In the genomic region with DNA sequence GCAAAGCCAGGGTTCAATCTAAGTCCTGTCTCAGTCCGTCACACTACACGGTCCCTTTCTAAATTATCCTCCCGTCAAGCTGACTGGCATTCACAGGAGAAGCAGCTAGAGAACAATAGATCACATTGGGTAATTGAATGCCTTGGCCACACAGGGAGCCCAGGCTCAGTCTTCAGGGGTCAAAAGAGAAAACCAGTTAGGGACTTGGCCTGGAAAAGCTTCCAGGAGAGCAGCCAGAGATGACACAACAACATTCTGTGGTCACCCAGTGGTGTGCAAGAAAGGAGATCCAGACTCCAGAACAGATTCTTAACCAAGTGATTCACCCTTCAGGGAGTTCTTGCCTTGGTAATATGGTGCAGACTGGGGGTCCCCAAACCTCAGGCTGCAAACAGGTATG, we compare ENCODE assay signal across 9 cellular contexts. TPM values are rescaled to one million over a fixed set of nuclear protein-coding genes. Genes with fewer than 3 reads are reported as not detected.
A peak's percentile ranks its signal among the peaks of the same experiment; 100 is the strongest.
DNase-seq lines count a peak whose midpoint lies in the region; ATAC-seq, FAIRE-seq and TF ChIP-seq lines count a peak whose summit lies in the region.
"Had no signal": no experiment of that assay in that cellular context is flagged by ENCODE, and none has a peak within 500 bp of the region (broad histone marks: within the 10 kb centered on the region; RNA-seq: fewer than 3 reads in every experiment).

No MANE protein-coding gene starts in this region.

- TF ChIP-seq CTCF in pancreas (IDR thresholded peaks at IDR 0.05) (no peak), thyroid gland (IDR thresholded peaks at IDR 0.05) (no peak)

- intact Hi-C loops in pancreas (cut with DNase I) = no loop called here
- intact Hi-C loops in thyroid gland (cut with DNase I) = no loop called here

- H3K4me3 ChIP-seq in pancreas (no peak overlapping the region), thyroid gland (replicated peaks in 1 of 3) (no peak overlapping the region)

- H3K4me1 ChIP-seq in pancreas (no peaks in the 10 kb centered on the region), thyroid gland (peaks cover 20 to 46% of the 10 kb centered on the region in 2 donors)

- H3K27me3 ChIP-seq in pancreas (no peaks in the 10 kb centered on the region), thyroid gland (no peaks in the 10 kb centered on the region)
- H3K27me3 ChIP-seq: neutrophil had no signal

- H3K36me3 ChIP-seq in pancreas = no peaks in the 10 kb centered on the region
- no peaks in the 10 kb centered on the region for H3K36me3 ChIP-seq in thyroid gland
- H3K36me3 ChIP-seq: neutrophil had no signal

- H3K9me3 ChIP-seq in pancreas = no peaks in the 10 kb centered on the region
- H3K9me3 ChIP-seq in thyroid gland = no peaks in the 10 kb centered on the region
- H3K9me3 ChIP-seq: neutrophil had no signal

- DNase-seq in GM04503 (ENCODE audit: low read depth) (peak; percentile 97), SW480 (ENCODE audit: low spot score) (peak; percentile 28), fibroblast of peridontal ligament (ENCODE audit: extremely low read depth) (peak; percentile 98), pancreas (no peak), thyroid gland (no peak), GM12891 (ENCODE audit: insufficient read length, low spot score) (no peak), left lobe of liver (ENCODE audit: low spot score) (no peak)

- FAIRE-seq in pancreas (lab: Jason Lieb, UNC) (no peak), GM12891 (lab: Jason Lieb, UNC) (no peak)

- no peak overlapping the region for H3K27ac ChIP-seq in pancreas
- H3K27ac ChIP-seq in thyroid gland = no peak overlapping the region
- H3K27ac ChIP-seq: neutrophil had no signal

- ATAC-seq in pancreas (peak in 3 of 4 donors; percentile 15 to 51 (median 44)), GM19351 (IDR thresholded peaks at IDR 0.05; ENCODE audit: unreplicated experiment) (no peak), left lobe of liver (no peak)

- TF ChIP-seq POLR2A in thyroid gland (IDR thresholded peaks at IDR 0.05) (no peak), GM12891 (IDR thresholded peaks at IDR 0.05; ENCODE audit: low read depth, low read length) (no peak)

- 75 to 85% methylated on average over 3 of the region's 3 CpGs for WGBS in pancreas, 2 donors
- WGBS in thyroid gland, 2 donors = 77 to 80% methylated on average over 3 of the region's 3 CpGs

TF ChIP-seq in GM12891, 5 proteins besides CTCF, POLR2A, EP300 and RAD21:
- TF ChIP-seq POU2F2 (IDR thresholded peaks at IDR 0.05; ENCODE audit: low read depth, low read length) (no peak), TAF1 (IDR thresholded peaks at IDR 0.05; ENCODE audit: low read depth, low read length) (no peak), POLR2AphosphoS5 (IDR thresholded peaks at IDR 0.05; ENCODE audit: low read depth, low read length) (no peak), SPI1 (IDR thresholded peaks at IDR 0.05; ENCODE audit: low read depth, low read length) (no peak), PAX5 (IDR thresholded peaks at IDR 0.05; ENCODE audit: insufficient read depth, low read length, severe bottlenecking) (no peak)

RNA-seq across cellular contexts. Expression of gene ARHGAP31, which starts 15.9 kb away (rescaled TPM):
- total RNA-seq in pancreas (1 to 10 TPM; 2.6 to 8.3 (median 3.5) TPM), thyroid gland (10 to 100 TPM; 40.0 to 78.9 (median 55.0) TPM), left lobe of liver (2.9 TPM)
- polyA plus RNA-seq in pancreas = 1 to 10 TPM; 1.5 TPM
- polyA plus RNA-seq in GM12891 (2012; ENCODE audit: low read depth, missing spikeins) = 7.7 TPM

Comparison
In these comparisons a context has a peak if more than half of its experiments do, and no peak if none do; other contexts are left out.
1. DNase-seq: peak in GM04503 (single experiment), SW480 (single experiment) and fibroblast of peridontal ligament (single experiment); none in pancreas (0 of 6), thyroid gland (0 of 2), GM12891 (single experiment) and left lobe of liver (single experiment).
2. ATAC-seq: peak in pancreas (3 of 4); none in GM19351 (single experiment) and left lobe of liver (single experiment).
3. RNA of gene ARHGAP31, which starts 15.9 kb away (total RNA-seq): 40.0 to 78.9 TPM in thyroid gland; 2.6 to 8.3 TPM in pancreas and 2.9 TPM in left lobe of liver (single experiment); every median in the first group is over 4 times any median in the second.